Comparison of ENCODE assay signal across 29 cellular contexts in genomic region chr12:701896-702539, GRCh38. TPM values are rescaled to one million over a fixed set of nuclear protein-coding genes. Genes with fewer than 3 reads are reported as not detected.
DNase-seq lines count a peak whose midpoint lies in the region; ATAC-seq, FAIRE-seq and TF ChIP-seq lines count a peak whose summit lies in the region.
"Had no signal": no experiment of that assay in that cellular context is flagged by ENCODE, and none has a peak within 500 bp of the region (broad histone marks: within the 10 kb centered on the region; RNA-seq: fewer than 3 reads in every experiment).

No MANE protein-coding gene starts in this region.

- H3K4me3 Mint-ChIP-seq in activated CD8-positive, alpha-beta memory T cell treated with anti-CD3 and anti-CD28 coated beads, Interleukin-2, amount 10 ng/mL, durations not matched to agents 7 days and 5 days, result no peak overlapping the region
- H3K4me3 Mint-ChIP-seq in neural crest cell, result no peak overlapping the region
- H3K4me3 Mint-ChIP-seq: activated CD8-positive, alpha-beta T cell treated with anti-CD3 and anti-CD28 coated beads for 36 hours; activated naive CD8-positive, alpha-beta T cell treated with anti-CD3 and anti-CD28 coated beads, Interleukin-2, amount 10 ng/mL, durations not matched to agents 7 days and 5 days; B cell; CD8-positive, alpha-beta memory T cell; type B pancreatic cell had no signal

- no peaks in the 10 kb centered on the region for H3K27me3 Mint-ChIP-seq in activated CD8-positive, alpha-beta memory T cell treated with anti-CD3 and anti-CD28 coated beads, Interleukin-2, amount 10 ng/mL, durations not matched to agents 7 days and 5 days
- no peaks in the 10 kb centered on the region for H3K27me3 Mint-ChIP-seq in neural crest cell (ENCODE audit: low read depth)
- H3K27me3 Mint-ChIP-seq: activated CD8-positive, alpha-beta T cell treated with anti-CD3 and anti-CD28 coated beads for 36 hours; activated naive CD8-positive, alpha-beta T cell treated with anti-CD3 and anti-CD28 coated beads, Interleukin-2, amount 10 ng/mL, durations not matched to agents 7 days and 5 days; B cell; CD8-positive, alpha-beta memory T cell; naive B cell; T-helper 17 cell had no signal

- no peak overlapping the region for H3K27ac Mint-ChIP-seq in activated CD8-positive, alpha-beta memory T cell treated with anti-CD3 and anti-CD28 coated beads, Interleukin-2, amount 10 ng/mL, durations not matched to agents 7 days and 5 days
- peak overlapping the region; percentile 94 for H3K27ac Mint-ChIP-seq in neural crest cell (ENCODE audit: unreplicated experiment)
- H3K27ac Mint-ChIP-seq: activated CD8-positive, alpha-beta T cell treated with anti-CD3 and anti-CD28 coated beads for 36 hours; activated naive CD8-positive, alpha-beta T cell treated with anti-CD3 and anti-CD28 coated beads, Interleukin-2, amount 10 ng/mL, durations not matched to agents 7 days and 5 days; B cell; T-helper 17 cell; type B pancreatic cell had no signal

- CTCF ChIA-PET in activated CD8-positive, alpha-beta memory T cell treated with anti-CD3 and anti-CD28 coated beads, Interleukin-2, amount 10 ng/mL, durations not matched to agents 7 days and 5 days (lab: Charles Lee), result no interaction called here

- ATAC-seq in activated CD8-positive, alpha-beta memory T cell treated with anti-CD3 and anti-CD28 coated beads, Interleukin-2, amount 10 ng/mL, durations not matched to agents 7 days and 5 days, result no peak
- no peak for ATAC-seq in HG03135 (IDR thresholded peaks at IDR 0.05; ENCODE audit: unreplicated experiment)
- ATAC-seq: A549; activated CD8-positive, alpha-beta T cell treated with anti-CD3 and anti-CD28 coated beads for 36 hours; T-helper 17 cell had no signal

- DNase-seq in activated CD8-positive, alpha-beta memory T cell treated with anti-CD3 and anti-CD28 coated beads, Interleukin-2, amount 50 U/mL, for 48 hours, result peak; percentile 22
- no peak for DNase-seq in activated CD8-positive, alpha-beta memory T cell treated with anti-CD3 and anti-CD28 coated beads, Interleukin-2, amount 10 ng/mL, durations not matched to agents 7 days and 5 days
- DNase-seq in hypothalamus (lab: John Stamatoyannopoulos, UW) (peak in 34 of 51 donors; percentile 16 to 90 (median 56)), neural crest cell (ENCODE audit: low read depth, low spot score) (no peak), urothelium cell line (ENCODE audit: low spot score) (no peak), islet precursor cell (no peak), NCI-H1436 (lab: John Stamatoyannopoulos, UW) (no peak)
- DNase-seq: activated CD4-positive, alpha-beta T cell treated with anti-CD3 and anti-CD28 coated beads for 1 hour; activated CD8-positive, alpha-beta T cell treated with anti-CD3 and anti-CD28 coated beads for 36 hours; activated effector memory CD4-positive, alpha-beta T cell treated with anti-CD3 and anti-CD28 coated beads, Interleukin-2, amount 50 U/mL, for 16 hours; activated naive CD8-positive, alpha-beta T cell treated with anti-CD3 and anti-CD28 coated beads, Interleukin-2, amount 10 ng/mL, durations not matched to agents 7 days and 5 days; activated T-cell treated with anti-CD3 and anti-CD28 coated beads for 4 hours; CD8-positive, alpha-beta memory T cell; glutamatergic neuron; GOT3; Kasumi-1; kidney glomerular epithelial cell; MV-4-11; naive B cell; NCI-H187; NCI-H774; RPMI8226; stimulated activated CD4-positive, alpha-beta T cell treated with anti-CD3 and anti-CD28 coated beads, Interleukin-2, amount 100 ng/mL, for 24 hours; stomach; T-helper 17 cell had no signal

- TF ChIP-seq CTCF in neural crest cell (conservative IDR thresholded peaks at IDR 0.05), result no peak

- FAIRE-seq in urothelium cell line (lab: Jason Lieb, UNC), result peak; percentile 35
- FAIRE-seq: A549 had no signal

- peaks cover 15% of the 10 kb centered on the region for H3K36me3 Mint-ChIP-seq in activated CD8-positive, alpha-beta memory T cell treated with anti-CD3 and anti-CD28 coated beads, Interleukin-2, amount 10 ng/mL, durations not matched to agents 7 days and 5 days
- peaks cover 3% of the 10 kb centered on the region for H3K36me3 Mint-ChIP-seq in neural crest cell (ENCODE audit: low read depth)
- H3K36me3 Mint-ChIP-seq: CD8-positive, alpha-beta memory T cell; naive B cell; type B pancreatic cell had no signal

- H3K9me3 Mint-ChIP-seq in activated CD8-positive, alpha-beta memory T cell treated with anti-CD3 and anti-CD28 coated beads, Interleukin-2, amount 10 ng/mL, durations not matched to agents 7 days and 5 days (ENCODE audit: low read depth), result peaks cover 7% of the 10 kb centered on the region
- peaks cover 4% of the 10 kb centered on the region for H3K9me3 Mint-ChIP-seq in neural crest cell

- H3K4me1 Mint-ChIP-seq in activated CD8-positive, alpha-beta memory T cell treated with anti-CD3 and anti-CD28 coated beads, Interleukin-2, amount 10 ng/mL, durations not matched to agents 7 days and 5 days, result peaks cover 26% of the 10 kb centered on the region
- peaks cover 30% of the 10 kb centered on the region for H3K4me1 Mint-ChIP-seq in neural crest cell

RNA-seq across cellular contexts. Expression of gene NINJ2, which starts 38.8 kb away (rescaled TPM):
- 1 to 10 TPM; 6.8 to 7.4 TPM for total RNA-seq in activated CD8-positive, alpha-beta memory T cell treated with anti-CD3 and anti-CD28 coated beads, Interleukin-2, amount 10 ng/mL, durations not matched to agents 7 days and 5 days
- total RNA-seq in neural crest cell, result 0.42 TPM in 1 of 2 replicates, not detected in the other

RNA-seq across cellular contexts. Expression of gene WNK1, which starts 50.4 kb away (rescaled TPM):
- 100 to 1,000 TPM; 199 to 211 TPM for total RNA-seq in activated CD8-positive, alpha-beta memory T cell treated with anti-CD3 and anti-CD28 coated beads, Interleukin-2, amount 10 ng/mL, durations not matched to agents 7 days and 5 days
- 155 and 166 TPM in 2 replicates for total RNA-seq in neural crest cell

Comparison
In these comparisons a context has a peak if more than half of its experiments do, and no peak if none do; other contexts are left out.
1. DNase-seq: peak in activated CD8-positive, alpha-beta memory T cell treated with anti-CD3 and anti-CD28 coated beads, Interleukin-2, amount 50 U/mL, for 48 hours (single experiment) and hypothalamus (34 of 51); none in activated CD8-positive, alpha-beta memory T cell treated with anti-CD3 and anti-CD28 coated beads, Interleukin-2, amount 10 ng/mL, durations not matched to agents 7 days and 5 days (single experiment), neural crest cell (single experiment), urothelium cell line (single experiment), islet precursor cell (single experiment) and NCI-H1436 (single experiment).